In genomic region chr11:122733301-122733686, GRCh38 we compare ENCODE assay signal across 11 cellular contexts.
DNase-seq lines count a peak whose midpoint lies in the region; ATAC-seq and TF ChIP-seq lines count a peak whose summit lies in the region.
"Had no signal": no experiment of that assay in that cellular context is flagged by ENCODE, and none has a peak within 500 bp of the region (broad histone marks: within the 10 kb centered on the region; RNA-seq: fewer than 3 reads in every experiment).

No MANE protein-coding gene starts in this region.

- H3K36me3 ChIP-seq in mammary epithelial cell (ENCODE audit: insufficient read depth, low read length), result no peaks in the 10 kb centered on the region
- H3K36me3 ChIP-seq in PC-3 (ENCODE audit: low read depth, low read length), result no peaks in the 10 kb centered on the region
- H3K36me3 ChIP-seq in upper lobe of right lung, result no peaks in the 10 kb centered on the region

- H3K79me2 ChIP-seq in mammary epithelial cell (ENCODE audit: insufficient read depth, low read length) (peaks cover 81% of the 10 kb centered on the region), PC-3 (ENCODE audit: low read length) (peaks cover 11% of the 10 kb centered on the region), H9 (ENCODE audit: insufficient read depth, low read length) (no peaks in the 10 kb centered on the region)

- no peak overlapping the region for H3K18ac ChIP-seq in H9 (ENCODE audit: insufficient read length, low read depth, low read length)

- no peak overlapping the region for H4K8ac ChIP-seq in H9 (replicated peaks; ENCODE audit: insufficient read length, low read depth, low read length)

- DNase-seq in MCF 10A (ENCODE audit: unreplicated experiment) (peak; percentile 57), mammary epithelial cell (no peak), PC-3 (peak; percentile 66), right cardiac atrium (peak; percentile 50 to 81 (median 72)), upper lobe of right lung (no peak), NCI-H526 treated with DMSO at 0.1 percent for 48 hours (lab: John Stamatoyannopoulos, UW) (no peak), H9 (no peak), posterior vena cava (ENCODE audit: low spot score) (no peak)
- DNase-seq: activated CD4-positive, alpha-beta T cell treated with anti-CD3 and anti-CD28 coated beads, Interleukin-2, amount 50 U/mL, for 1 hour; H7; occipital lobe had no signal

- H3F3A ChIP-seq in PC-3 (ENCODE audit: low read length, unreplicated experiment), result no peaks in the 10 kb centered on the region

- H4K20me1 ChIP-seq in mammary epithelial cell (ENCODE audit: insufficient read depth, low read length), result no peaks in the 10 kb centered on the region
- no peaks in the 10 kb centered on the region for H4K20me1 ChIP-seq in PC-3 (ENCODE audit: low read length)
- H4K20me1 ChIP-seq in H9 (ENCODE audit: control insufficient read depth, insufficient read depth, insufficient read length), result no peaks in the 10 kb centered on the region

- no peak overlapping the region for H2BK5ac ChIP-seq in H9 (ENCODE audit: insufficient read length, low read length)

- no peak overlapping the region for H2BK12ac ChIP-seq in H9 (ENCODE audit: insufficient read length, low read depth, low read length)

- H3K9me3 Mint-ChIP-seq in MCF 10A (ENCODE audit: unreplicated experiment), result no peaks in the 10 kb centered on the region
- H3K9me3 Mint-ChIP-seq in H9, result no peaks in the 10 kb centered on the region

- TF ChIP-seq CTCF in MCF 10A (IDR thresholded peaks at IDR 0.05; ENCODE audit: unreplicated experiment), result no peak
- TF ChIP-seq CTCF in mammary epithelial cell (conservative IDR thresholded peaks at IDR 0.05 in 1 of 2, IDR thresholded peaks at IDR 0.05 in 1 of 2; ENCODE audit: extremely low read depth in 1 of 2, insufficient read depth in 1 of 2, low read depth in 1 of 2, low read length in 2 of 2), result no peak
- no peak for TF ChIP-seq CTCF in PC-3 (conservative IDR thresholded peaks at IDR 0.05; ENCODE audit: low read depth, low read length)
- TF ChIP-seq CTCF in upper lobe of right lung (IDR thresholded peaks at IDR 0.05), result no peak
- TF ChIP-seq CTCF in H9 (conservative IDR thresholded peaks at IDR 0.05), result no peak

- no peak overlapping the region for H2BK15ac ChIP-seq in H9 (ENCODE audit: low read depth, low read length)

- no peak overlapping the region for H4K91ac ChIP-seq in H9 (ENCODE audit: insufficient read length, low read depth, low read length)

- ATAC-seq in PC-3 (no peak), right cardiac atrium (peak; percentile 35 to 73), upper lobe of right lung (peak; percentile 63)

- H3K27me3 Mint-ChIP-seq in MCF 10A (ENCODE audit: insufficient read depth, unreplicated experiment), result no peaks in the 10 kb centered on the region
- no peaks in the 10 kb centered on the region; the same call in 1 of the 2 replicates for H3K27me3 Mint-ChIP-seq in H9 (ENCODE audit: low read depth)

- H3K27ac Mint-ChIP-seq in MCF 10A (ENCODE audit: low read depth, unreplicated experiment) (no peak overlapping the region), H9 (no peak overlapping the region)

- no peak overlapping the region for H2BK20ac ChIP-seq in H9 (ENCODE audit: low read depth, low read length, poor library complexity, severe bottlenecking)

- no peak overlapping the region for H3K4ac ChIP-seq in H9 (ENCODE audit: low read depth, low read length)

- CTCF ChIA-PET in MCF 10A (lab: Yijun Ruan, JAX) (interaction anchor here (0.7 to 1.0 kb wide), 2 partner anchors 12 to 78 kb away, joined by 3 to 4 read pairs; no protein-coding TSS in a partner anchor), mammary epithelial cell (lab: Charles Lee; ENCODE audit: low non-redundant PET) (no interaction called here), PC-3 (lab: Charles Lee) (interaction anchor here (1.0 kb wide), 1 partner anchor 104 kb away, joined by 4 read pairs; no protein-coding TSS in a partner anchor)

- H3K27ac ChIP-seq in mammary epithelial cell (ENCODE audit: insufficient read depth, low read depth, low read length) (no peak overlapping the region), PC-3 (ENCODE audit: low read length) (peak overlapping the region; percentile 85), right cardiac atrium (ENCODE audit: low read length) (no peak overlapping the region), upper lobe of right lung (no peak overlapping the region), H9 (ENCODE audit: insufficient read length, low read depth, low read length) (no peak overlapping the region)

- no peaks in the 10 kb centered on the region for H3K4me1 Mint-ChIP-seq in MCF 10A (ENCODE audit: insufficient read depth, unreplicated experiment)
- peaks cover 7 to 10% of the 10 kb centered on the region in 2 experiments for H3K4me1 Mint-ChIP-seq in H9

- no peak overlapping the region for H3K4me3 ChIP-seq in mammary epithelial cell (replicated peaks in 1 of 3; ENCODE audit: insufficient read depth in 1 of 3, low read depth in 2 of 3, low read length in 3 of 3)
- no peak overlapping the region for H3K4me3 ChIP-seq in PC-3 (ENCODE audit: low read length)
- H3K4me3 ChIP-seq in right cardiac atrium (ENCODE audit: low read length), result no peak overlapping the region
- H3K4me3 ChIP-seq in upper lobe of right lung, result no peak overlapping the region

- in situ Hi-C loops in mammary epithelial cell (cut with MboI; ENCODE audit: low sequenced_read_pairs in 2 of 2), result no loop called here

- no peak overlapping the region for H4K5ac ChIP-seq in H9 (ENCODE audit: insufficient read length, low read depth, low read length)

- no peak overlapping the region for H3T11ph ChIP-seq in H9 (ENCODE audit: low read length)

- H3K23me2 ChIP-seq in H9 (ENCODE audit: insufficient read length, low read depth, low read length, poor library complexity, severe bottlenecking), result no peaks in the 10 kb centered on the region

- no TSS peak for BruUV-seq in MCF 10A (replicated peaks; lab: Mats Ljungman, UMichigan)
- no TSS peak for BruUV-seq in mammary epithelial cell (replicated peaks; lab: Mats Ljungman, UMichigan)
- no TSS peak for BruUV-seq in PC-3 (replicated peaks; lab: Mats Ljungman, UMichigan)

- H3K56ac ChIP-seq in H9 (ENCODE audit: insufficient read length, low read depth, low read length), result no peak overlapping the region

- H3K27me3 ChIP-seq in mammary epithelial cell (ENCODE audit: insufficient read depth, low read length) (no peaks in the 10 kb centered on the region), PC-3 (ENCODE audit: low read length) (no peaks in the 10 kb centered on the region), right cardiac atrium (ENCODE audit: control insufficient read depth, insufficient read depth) (no peaks in the 10 kb centered on the region), upper lobe of right lung (no peaks in the 10 kb centered on the region), H9 (ENCODE audit: insufficient read depth, low read length) (no peaks in the 10 kb centered on the region)

- POLR2A ChIA-PET in MCF 10A (lab: Yijun Ruan, JAX) (no interaction called here), PC-3 (lab: Charles Lee; ENCODE audit: unreplicated experiment) (no interaction called here)

- dilution Hi-C loops in mammary epithelial cell (cut with HindIII; ENCODE audit: low sequenced_read_pairs), result no loop called here

- no peaks in the 10 kb centered on the region for H3K9me2 ChIP-seq in PC-3 (replicated peaks; ENCODE audit: low read length)

- H3K4me2 ChIP-seq in mammary epithelial cell (ENCODE audit: insufficient read depth, low read depth, low read length), result no peak overlapping the region
- peak overlapping the region; percentile 41; the same call in 1 of the 2 replicates for H3K4me2 ChIP-seq in PC-3 (ENCODE audit: low read length)
- H3K4me2 ChIP-seq in H9 (ENCODE audit: insufficient read depth, insufficient read length, low read length), result no peak overlapping the region

- H3K36me3 Mint-ChIP-seq in MCF 10A (ENCODE audit: insufficient read depth, unreplicated experiment) (no peaks in the 10 kb centered on the region), H9 (ENCODE audit: insufficient read depth in 1 of 3, low read depth in 3 of 3) (no peaks in the 10 kb centered on the region)

- H3K4me1 ChIP-seq in mammary epithelial cell (ENCODE audit: insufficient read depth, low read length) (peaks cover 16% of the 10 kb centered on the region), PC-3 (ENCODE audit: insufficient read depth, low read length) (peaks cover 41% of the 10 kb centered on the region), right cardiac atrium (ENCODE audit: control insufficient read depth, insufficient read depth, low read length) (peaks cover 2% of the 10 kb centered on the region), upper lobe of right lung (peaks cover 16% of the 10 kb centered on the region), H9 (ENCODE audit: insufficient read depth, low read length) (no peaks in the 10 kb centered on the region; the same call in 1 of the 2 replicates)

- H2BK120ac ChIP-seq in H9 (ENCODE audit: low read depth, low read length, poor library complexity, severe bottlenecking), result no peak overlapping the region

- H3K79me1 ChIP-seq in H9 (ENCODE audit: insufficient read depth, low read depth, low read length, poor library complexity, severe bottlenecking), result no peaks in the 10 kb centered on the region

- no peak overlapping the region for H3K23ac ChIP-seq in H9 (ENCODE audit: insufficient read length, low read depth, low read length)

- H3K9ac ChIP-seq in mammary epithelial cell (ENCODE audit: insufficient read depth, low read length), result no peak overlapping the region
- no peak overlapping the region for H3K9ac ChIP-seq in PC-3 (ENCODE audit: low read length)
- H3K9ac ChIP-seq in H9 (ENCODE audit: extremely low read depth, insufficient read length, low read length), result no peak overlapping the region

- H3K4me3 Mint-ChIP-seq in MCF 10A (ENCODE audit: unreplicated experiment) (no peak overlapping the region), H9 (no peak overlapping the region)

- WGBS in mammary epithelial cell (ENCODE audit: low coverage, missing lambda C conversion rate), result 100% methylated on average over 4 of the region's 4 CpGs
- 6% methylated on average over 4 of the region's 4 CpGs for WGBS in right cardiac atrium
- WGBS in H9 (ENCODE audit: extremely low coverage, insufficient read length, low lambda C conversion rate), result no CpG with 5 or more reads among the region's 4 CpGs

- no peak overlapping the region for H2AK5ac ChIP-seq in H9 (ENCODE audit: insufficient read length, low read length)

- no peak overlapping the region for H2AFZ ChIP-seq in mammary epithelial cell (ENCODE audit: low read depth, low read length)
- no peak overlapping the region for H2AFZ ChIP-seq in PC-3 (ENCODE audit: low read length)
- no peak overlapping the region for H2AFZ ChIP-seq in H9 (ENCODE audit: low read length)

- no peak overlapping the region for H3K14ac ChIP-seq in H9 (ENCODE audit: insufficient read depth, low read length)

- H3K9me3 ChIP-seq in mammary epithelial cell (replicated peaks; ENCODE audit: insufficient read depth, low read length) (no peaks in the 10 kb centered on the region), PC-3 (ENCODE audit: low read length) (no peaks in the 10 kb centered on the region), right cardiac atrium (ENCODE audit: control insufficient read depth, low read length) (no peaks in the 10 kb centered on the region), upper lobe of right lung (no peaks in the 10 kb centered on the region), H9 (ENCODE audit: control insufficient read depth, low read depth, low read length) (no peaks in the 10 kb centered on the region)

- intact Hi-C loops in MCF 10A (cut with micrococcal nuclease), result no loop called here
- intact Hi-C loops in mammary epithelial cell (cut with micrococcal nuclease), result no loop called here
- intact Hi-C loops in PC-3 (cut with micrococcal nuclease), result no loop called here
- intact Hi-C loops in right cardiac atrium (cut with DNase I), result no loop called here
- intact Hi-C loops in upper lobe of right lung (cut with DNase I), result no loop called here
- intact Hi-C loops in posterior vena cava (cut with DNase I), result no loop called here

Comparison
In these comparisons a context has a peak if more than half of its experiments do, and no peak if none do; other contexts are left out.
1. DNase-seq: peak in MCF 10A (single experiment), PC-3 (single experiment) and right cardiac atrium (3 of 3); none in mammary epithelial cell (single experiment), upper lobe of right lung (single experiment), NCI-H526 treated with DMSO at 0.1 percent for 48 hours (single experiment), H9 (single experiment) and posterior vena cava (single experiment).